Comparison of ENCODE assay signal across 8 cellular contexts in genomic region chr13:106536244-106537034, GRCh38. TPM values are rescaled to one million over a fixed set of nuclear protein-coding genes. Genes with fewer than 3 reads are reported as not detected.
DNase-seq lines count a peak whose midpoint lies in the region; ATAC-seq and TF ChIP-seq lines count a peak whose summit lies in the region.

No MANE protein-coding gene starts in this region.

- H3K36me3 ChIP-seq in SK-N-SH (replicated peaks in 1 of 2; ENCODE audit: control insufficient read depth in 1 of 2, insufficient read depth in 2 of 2, low read length in 1 of 2) (peaks cover 9 to 10% of the 10 kb centered on the region in 2 experiments), ovary (no peaks in the 10 kb centered on the region), thymus (ENCODE audit: control insufficient read depth, insufficient read depth) (no peaks in the 10 kb centered on the region)

- POLR2A ChIA-PET in SK-N-SH (lab: Yijun Ruan, JAX), result no interaction called here

- intact Hi-C loops in ovary (cut with DNase I), result no loop called here

- peak overlapping the region; percentile 52; the same call in 1 of the 2 replicates for H2AFZ ChIP-seq in SK-N-SH (ENCODE audit: low read depth)

- no peaks in the 10 kb centered on the region for H3K36me3 Mint-ChIP-seq in activated naive CD4-positive, alpha-beta T cell treated with anti-CD3 and anti-CD28 coated beads, Interleukin-2, amount 50 U/mL, for 72 hours
- no peaks in the 10 kb centered on the region for H3K36me3 Mint-ChIP-seq in glutamatergic neuron (ENCODE audit: unreplicated experiment)

- H3K9ac ChIP-seq in SK-N-SH, result no peak overlapping the region

- peak overlapping the region; percentile 100 for H3K4me2 ChIP-seq in SK-N-SH

- no peaks in the 10 kb centered on the region for H3K9me3 Mint-ChIP-seq in activated naive CD4-positive, alpha-beta T cell treated with anti-CD3 and anti-CD28 coated beads, Interleukin-2, amount 50 U/mL, for 72 hours
- peaks cover 17% of the 10 kb centered on the region for H3K9me3 Mint-ChIP-seq in glutamatergic neuron (ENCODE audit: unreplicated experiment)

- TF ChIP-seq RAD21 in SK-N-SH (IDR thresholded peaks at IDR 0.05; ENCODE audit: low read length), result peak; percentile 95

- H3K27ac ChIP-seq in SK-N-SH (ENCODE audit: low read depth in 2 of 2, low read length in 1 of 2) (peak overlapping the region in 1 of 2 experiments; percentile 62; a peak in 1 of 4 replicates), ovary (no peak overlapping the region), thymus (ENCODE audit: low read depth) (peak overlapping the region; percentile 67)

- no peak for TF ChIP-seq POLR2A in ovary (IDR thresholded peaks at IDR 0.05)

- H3K9me3 ChIP-seq in SK-N-SH (no peaks in the 10 kb centered on the region), ovary (no peaks in the 10 kb centered on the region), thymus (ENCODE audit: control insufficient read depth) (no peaks in the 10 kb centered on the region)

- 9% methylated on average over 43 of the region's 50 CpGs for WGBS in SK-N-SH (ENCODE audit: low lambda C conversion rate)
- 3 to 4% (median 4%) methylated on average over 50 of the region's 50 CpGs for WGBS in ovary, 3 donors
- WGBS in thymus, result 5% methylated on average over 50 of the region's 50 CpGs

- peaks cover 10% of the 10 kb centered on the region; the same call in 1 of the 2 replicates for H3K79me2 ChIP-seq in SK-N-SH (ENCODE audit: insufficient read depth)

- CTCF ChIA-PET in SK-N-SH (lab: Yijun Ruan, JAX), result interaction anchor here (0.5 to 7.1 kb wide), 34 partner anchors 9 to 1970 kb away, joined by 3 to 58 read pairs (median 4); partner anchors contain the start of gene ARGLU1

- peaks cover 11% of the 10 kb centered on the region for H4K20me1 ChIP-seq in SK-N-SH (ENCODE audit: insufficient read depth)

- DNase-seq in ELR (ENCODE audit: low read depth) (peak; percentile 88), H4 (ENCODE audit: low spot score) (peak; percentile 71), M059J (ENCODE audit: low read depth) (peak; percentile 79), SK-N-SH (peak; percentile 81), glutamatergic neuron (peak; percentile 97), ovary (peak; percentile 84 to 94 (median 92))
- peak; percentile 74 to 90 for DNase-seq in activated naive CD4-positive, alpha-beta T cell treated with anti-CD3 and anti-CD28 coated beads, Interleukin-2, amount 50 U/mL, for 72 hours (ENCODE audit: low spot score in 2 of 2)

- H3K9me2 ChIP-seq in SK-N-SH, result no peaks in the 10 kb centered on the region

- TF ChIP-seq EP300 in SK-N-SH (IDR thresholded peaks at IDR 0.05; ENCODE audit: borderline replicate concordance in 1 of 2, low read depth in 1 of 2, low read length in 1 of 2), result no peak
- no peak for TF ChIP-seq EP300 in ovary (IDR thresholded peaks at IDR 0.05)

- peaks cover 7% of the 10 kb centered on the region for H3K27me3 Mint-ChIP-seq in glutamatergic neuron (ENCODE audit: unreplicated experiment)

- H3K4me1 ChIP-seq in SK-N-SH (ENCODE audit: control insufficient read depth in 1 of 2, insufficient read depth in 2 of 2, low read depth in 1 of 2, low read length in 1 of 2) (peaks cover 0 to 8% of the 10 kb centered on the region in 2 experiments; a peak in 2 of 4 replicates), ovary (ENCODE audit: insufficient read depth) (peaks cover 8% of the 10 kb centered on the region), thymus (ENCODE audit: control insufficient read depth, insufficient read depth, low read length) (peaks cover 11% of the 10 kb centered on the region)

- H3K27me3 ChIP-seq in SK-N-SH (ENCODE audit: insufficient read depth), result no peaks in the 10 kb centered on the region
- no peaks in the 10 kb centered on the region for H3K27me3 ChIP-seq in ovary
- H3K27me3 ChIP-seq in thymus (ENCODE audit: control insufficient read depth, insufficient read depth), result peaks cover 28% of the 10 kb centered on the region

- peaks cover 27% of the 10 kb centered on the region for H3F3A ChIP-seq in SK-N-SH (replicated peaks; ENCODE audit: insufficient read depth)

- peak overlapping the region; percentile 76 to 77 for H3K4me3 ChIP-seq in SK-N-SH (ENCODE audit: low read depth in 2 of 2, low read length in 1 of 2)
- peak overlapping the region; percentile 56 for H3K4me3 ChIP-seq in ovary
- peak overlapping the region; percentile 81 for H3K4me3 ChIP-seq in thymus (ENCODE audit: low read length)

- TF ChIP-seq CTCF in SK-N-SH (IDR thresholded peaks at IDR 0.05), result peak; percentile 96
- peak; percentile 96 for TF ChIP-seq CTCF in glutamatergic neuron (IDR thresholded peaks at IDR 0.05; ENCODE audit: partially characterized antibody, unreplicated experiment)
- peak; percentile 80 to 87 (median 86) for TF ChIP-seq CTCF in ovary (IDR thresholded peaks at IDR 0.05)

- ATAC-seq in activated naive CD4-positive, alpha-beta T cell treated with anti-CD3 and anti-CD28 coated beads, Interleukin-2, amount 50 U/mL, for 72 hours, result peak; percentile 38 to 45

- peaks cover 5% of the 10 kb centered on the region for H3K4me1 Mint-ChIP-seq in glutamatergic neuron (ENCODE audit: low read depth, unreplicated experiment)

- peak overlapping the region; percentile 87 for H3K4me3 Mint-ChIP-seq in glutamatergic neuron (ENCODE audit: unreplicated experiment)

- H3K27ac Mint-ChIP-seq in activated naive CD4-positive, alpha-beta T cell treated with anti-CD3 and anti-CD28 coated beads, Interleukin-2, amount 50 U/mL, for 72 hours, result peak overlapping the region; percentile 14 to 86
- H3K27ac Mint-ChIP-seq in glutamatergic neuron (ENCODE audit: unreplicated experiment), result peak overlapping the region; percentile 48

TF ChIP-seq in SK-N-SH, 30 proteins besides CTCF, POLR2A, EP300 and RAD21 (continues in another document):
- TF ChIP-seq TEAD4 (IDR thresholded peaks at IDR 0.05; ENCODE audit: borderline replicate concordance, insufficient read depth), result no peak
- TF ChIP-seq RCOR1 (IDR thresholded peaks at IDR 0.05; ENCODE audit: low read length), result peak; percentile 64
- TF ChIP-seq SMC3 (IDR thresholded peaks at IDR 0.05; ENCODE audit: low read depth, low read length), result peak; percentile 80
- TF ChIP-seq USF1 (IDR thresholded peaks at IDR 0.05; ENCODE audit: borderline replicate concordance, low read depth), result no peak
- no peak for TF ChIP-seq USF2 (IDR thresholded peaks at IDR 0.05; ENCODE audit: borderline replicate concordance, low read depth, low read length)
- no peak for TF ChIP-seq EZH2phosphoT487 (IDR thresholded peaks at IDR 0.05; ENCODE audit: borderline replicate concordance, low read depth)
- no peak for TF ChIP-seq PBX3 (IDR thresholded peaks at IDR 0.05)
- no peak; the same call in 1 of the 2 replicates for TF ChIP-seq GABPA (IDR thresholded peaks at IDR 0.05; ENCODE audit: low read depth)
- TF ChIP-seq FOXJ3 (CRISPR knock-in tag; IDR thresholded peaks at IDR 0.05), result 0 out of 2 replicates have a peak, but pooled peaks have one; percentile 45
- no peak for TF ChIP-seq NRF1 (IDR thresholded peaks at IDR 0.05; ENCODE audit: low read depth, low read length)
- no peak for TF ChIP-seq TAF1 (IDR thresholded peaks at IDR 0.05; ENCODE audit: borderline replicate concordance, low read depth, low read length)

RNA-seq across cellular contexts. Expression of gene EFNB2, which starts 1.0 kb away (rescaled TPM):
- total RNA-seq in H4 (2014; rRNA removed; shearing (Covaris generic)), result 6.7 and 8.0 TPM in 2 replicates
- total RNA-seq in M059J (2014; rRNA removed; shearing (Covaris generic)), result 16.9 and 32.2 TPM in 2 replicates
- polyA plus RNA-seq in SK-N-SH (2012; rRNA removed), result 2.8 and 3.0 TPM in 2 replicates
- 3.7 and 4.4 TPM in 2 replicates for polyA plus RNA-seq in SK-N-SH (2012; cell fraction: cytosol; rRNA removed)
- 2.7 and 3.6 TPM in 2 replicates for polyA plus RNA-seq in SK-N-SH (2012; cell fraction: nucleus; rRNA removed)
- total RNA-seq in activated naive CD4-positive, alpha-beta T cell treated with anti-CD3 and anti-CD28 coated beads, Interleukin-2, amount 50 U/mL, for 72 hours, result not detected
- total RNA-seq in glutamatergic neuron (ENCODE audit: unreplicated experiment), result 51.1 TPM
- 10 to 100 TPM in 3 of 7 donors, 1 to 10 TPM in 4; 3.7 to 33.2 (median 8.7) TPM for total RNA-seq in ovary
- 10 to 100 TPM; 13.5 to 25.3 TPM for polyA plus RNA-seq in ovary
- polyA plus RNA-seq in thymus, result 17.1 TPM

RNA-seq across cellular contexts. Expression of gene ARGLU1, which starts 31.5 kb away (rescaled TPM):
- 11.6 and 16.2 TPM in 2 replicates for total RNA-seq in H4 (2014; rRNA removed; shearing (Covaris generic))
- 7.0 and 15.2 TPM in 2 replicates for total RNA-seq in M059J (2014; rRNA removed; shearing (Covaris generic))
- polyA plus RNA-seq in SK-N-SH (2012; rRNA removed) (101 and 124 TPM in 2 replicates), ovary (100 to 1,000 TPM in 1 of 2 donors, 10 to 100 TPM in 1; 72.5 to 108 TPM), thymus (268 TPM)
- polyA plus RNA-seq in SK-N-SH (2012; cell fraction: cytosol; rRNA removed), result 44.7 and 72.0 TPM in 2 replicates
- 644 and 785 TPM in 2 replicates for polyA plus RNA-seq in SK-N-SH (2012; cell fraction: nucleus; rRNA removed)
- total RNA-seq in activated naive CD4-positive, alpha-beta T cell treated with anti-CD3 and anti-CD28 coated beads, Interleukin-2, amount 50 U/mL, for 72 hours, result 10 to 100 TPM; 78.2 to 79.3 TPM
- total RNA-seq in glutamatergic neuron (ENCODE audit: unreplicated experiment) (129 TPM), ovary (100 to 1,000 TPM in 2 of 7 donors, 10 to 100 TPM in 5; 72.6 to 136 (median 76.8) TPM)
